Comparison of ENCODE assay signal across 17 cellular contexts in genomic region chr1:226954777-226955176, GRCh38. TPM values are rescaled to one million over a fixed set of nuclear protein-coding genes. Genes with fewer than 3 reads are reported as not detected.
DNase-seq lines count a peak whose midpoint lies in the region; ATAC-seq, FAIRE-seq and TF ChIP-seq lines count a peak whose summit lies in the region.
"Had no signal": no experiment of that assay in that cellular context is flagged by ENCODE, and none has a peak within 500 bp of the region (broad histone marks: within the 10 kb centered on the region; RNA-seq: fewer than 3 reads in every experiment).

No MANE protein-coding gene starts in this region.

- H3K27ac ChIP-seq in breast epithelium: no peak overlapping the region
- H3K27ac ChIP-seq in H1 (ENCODE audit: low read depth, low read length): no peak overlapping the region
- no peak overlapping the region for H3K27ac ChIP-seq in neuronal stem cell (replicated peaks; ENCODE audit: low read length)
- H3K27ac ChIP-seq in ovary: peak overlapping the region in 1 of 2 donors; percentile 2

- H3K4me2 ChIP-seq in H1 (ENCODE audit: insufficient read depth in 1 of 2, low read depth in 2 of 2, low read length in 2 of 2) (no peak overlapping the region), neuronal stem cell (ENCODE audit: insufficient read depth, low read length, poor library complexity, severe bottlenecking) (no peak overlapping the region)

- H2AFZ ChIP-seq in H1 (ENCODE audit: low read length): no peak overlapping the region
- H2AFZ ChIP-seq in neuronal stem cell (ENCODE audit: low read length): no peak overlapping the region

- H3K4me1 ChIP-seq in breast epithelium (no peaks in the 10 kb centered on the region), H1 (replicated peaks in 1 of 4; ENCODE audit: control insufficient read depth in 3 of 4, insufficient read depth in 4 of 4, low read length in 3 of 4) (peaks cover 0 to 4% (median 0%) of the 10 kb centered on the region in 4 experiments; a peak in 3 of 7 replicates), neuronal stem cell (ENCODE audit: control insufficient read depth in 2 of 2, insufficient read depth in 1 of 2, low read depth in 1 of 2, low read length in 2 of 2) (peaks cover 1 to 3% of the 10 kb centered on the region in 2 donors), ovary (ENCODE audit: insufficient read depth) (peaks cover 16% of the 10 kb centered on the region)

- POLR2A ChIA-PET in MCF 10A (lab: Yijun Ruan, JAX): no interaction called here
- POLR2A ChIA-PET in H1 (lab: Charles Lee; ENCODE audit: partially characterized antibody): no interaction called here
- POLR2A ChIA-PET in activated CD4-positive, alpha-beta memory T cell treated with anti-CD3 and anti-CD28 coated beads for 36 hours (lab: Charles Lee): no interaction called here

- TF ChIP-seq POLR2A in breast epithelium (IDR thresholded peaks at IDR 0.05) (no peak), H1 (IDR thresholded peaks at IDR 0.05; ENCODE audit: control extremely low read depth in 1 of 2, low read depth in 2 of 2, low read length in 2 of 2) (no peak), ovary (IDR thresholded peaks at IDR 0.05) (no peak)

- TF ChIP-seq EP300 in H1 (IDR thresholded peaks at IDR 0.05; ENCODE audit: borderline replicate concordance in 1 of 2, low read depth in 2 of 2, low read length in 2 of 2) (no peak), ovary (IDR thresholded peaks at IDR 0.05) (no peak)

- H3K4me1 Mint-ChIP-seq in MCF 10A (ENCODE audit: insufficient read depth, unreplicated experiment): peaks cover 4% of the 10 kb centered on the region
- peaks cover 11% of the 10 kb centered on the region for H3K4me1 Mint-ChIP-seq in activated CD4-positive, alpha-beta memory T cell treated with anti-CD3 and anti-CD28 coated beads for 36 hours (ENCODE audit: low read depth)

- no peak overlapping the region for H3K56ac ChIP-seq in H1 (replicated peaks; ENCODE audit: insufficient read length, low read depth, low read length)

- H3K36me3 Mint-ChIP-seq in MCF 10A (ENCODE audit: insufficient read depth, unreplicated experiment): peaks cover 12% of the 10 kb centered on the region
- no peaks in the 10 kb centered on the region for H3K36me3 Mint-ChIP-seq in activated CD4-positive, alpha-beta memory T cell treated with anti-CD3 and anti-CD28 coated beads for 36 hours

- H3K9me3 ChIP-seq in breast epithelium (no peaks in the 10 kb centered on the region), H1 (ENCODE audit: insufficient read depth in 2 of 2, low read depth in 1 of 2, low read length in 1 of 2) (peaks cover 1 to 3% of the 10 kb centered on the region in 2 experiments; a peak in 2 of 4 replicates), neuronal stem cell (replicated peaks in 1 of 2; ENCODE audit: control insufficient read depth in 2 of 2, insufficient read depth in 1 of 2, low read depth in 1 of 2, low read length in 2 of 2) (peaks cover 0 to 3% of the 10 kb centered on the region in 2 donors), ovary (no peaks in the 10 kb centered on the region)

- H3K23ac ChIP-seq in H1 (ENCODE audit: insufficient read length): no peak overlapping the region
- H3K23ac ChIP-seq in neuronal stem cell (ENCODE audit: low read depth, low read length, poor library complexity): no peak overlapping the region

- H2AK5ac ChIP-seq in H1 (ENCODE audit: low read depth, low read length): 0 out of 2 replicates have a peak overlapping the region, but pooled peaks have one; percentile 70
- H2AK5ac ChIP-seq in neuronal stem cell (ENCODE audit: low read depth, low read length): peak overlapping the region; percentile 73

- DNase-seq in MCF 10A (ENCODE audit: unreplicated experiment) (no peak), breast epithelium (ENCODE audit: low spot score in 2 of 2) (no peak), H1 (ENCODE audit: low read depth in 1 of 2, low spot score in 2 of 2) (no peak), neuronal stem cell (ENCODE audit: low spot score) (no peak), ovary (no peak)
- no peak for DNase-seq in activated CD4-positive, alpha-beta memory T cell treated with anti-CD3 and anti-CD28 coated beads for 36 hours
- DNase-seq: C1 segment of cervical spinal cord; DMS79; GOT3; KBM-7; NCI-H1105 treated with DMSO at 0.1 percent for 48 hours; NCI-H1694; NK-92 treated with Interleukin-12 subunit alpha and Interleukin-12 subunit beta, amount 100 ng/mL, for 24 hours; SHP77 had no signal

- H3K4ac ChIP-seq in H1 (replicated peaks; ENCODE audit: insufficient read length, low read depth, low read length): no peak overlapping the region
- H3K4ac ChIP-seq in neuronal stem cell (ENCODE audit: low read length): no peak overlapping the region

- no peaks in the 10 kb centered on the region for H3K36me3 ChIP-seq in breast epithelium
- no peaks in the 10 kb centered on the region for H3K36me3 ChIP-seq in H1 (ENCODE audit: control insufficient read depth in 2 of 4, insufficient read depth in 4 of 4, low read length in 3 of 4)
- no peaks in the 10 kb centered on the region for H3K36me3 ChIP-seq in neuronal stem cell (replicated peaks in 1 of 2; ENCODE audit: control insufficient read depth in 2 of 2, insufficient read depth in 2 of 2, low read length in 2 of 2)
- H3K36me3 ChIP-seq in ovary: no peaks in the 10 kb centered on the region

- H3K79me2 ChIP-seq in H1 (ENCODE audit: control insufficient read depth in 1 of 2, insufficient read depth in 2 of 2, low read length in 2 of 2): peaks cover 5 to 34% of the 10 kb centered on the region in 2 experiments

- no peaks in the 10 kb centered on the region for H3K27me3 ChIP-seq in breast epithelium
- no peaks in the 10 kb centered on the region for H3K27me3 ChIP-seq in H1 (replicated peaks in 1 of 4; ENCODE audit: control insufficient read depth in 3 of 4, extremely low read depth in 1 of 4, insufficient read depth in 3 of 4, low read length in 3 of 4)
- no peaks in the 10 kb centered on the region for H3K27me3 ChIP-seq in neuronal stem cell (ENCODE audit: control insufficient read depth in 3 of 3, insufficient read depth in 3 of 3, low read depth in 1 of 3, low read length in 3 of 3)
- no peaks in the 10 kb centered on the region for H3K27me3 ChIP-seq in ovary

- no peak for TF ChIP-seq RAD21 in H1 (IDR thresholded peaks at IDR 0.05 in 1 of 2, conservative IDR thresholded peaks at IDR 0.05 in 1 of 2; ENCODE audit: low read depth in 2 of 2, low read length in 2 of 2)

- H3K9me3 Mint-ChIP-seq in MCF 10A (ENCODE audit: unreplicated experiment): peaks cover 14% of the 10 kb centered on the region
- no peaks in the 10 kb centered on the region for H3K9me3 Mint-ChIP-seq in activated CD4-positive, alpha-beta memory T cell treated with anti-CD3 and anti-CD28 coated beads for 36 hours

- BruUV-seq in MCF 10A (replicated peaks; lab: Mats Ljungman, UMichigan): no TSS peak

- H2BK120ac ChIP-seq in H1 (replicated peaks; ENCODE audit: low read depth, low read length) (no peak overlapping the region), neuronal stem cell (ENCODE audit: low read depth, low read length) (no peak overlapping the region)

- CTCF ChIA-PET in MCF 10A (lab: Yijun Ruan, JAX) (no interaction called here), H1 (lab: Charles Lee; ENCODE audit: partially characterized antibody) (interaction anchor here (0.6 kb wide), 1 partner anchor 219 kb away, joined by 3 read pairs; no protein-coding TSS in a partner anchor)
- CTCF ChIA-PET in activated CD4-positive, alpha-beta memory T cell treated with anti-CD3 and anti-CD28 coated beads for 36 hours (lab: Charles Lee): no interaction called here

- H3K18ac ChIP-seq in H1 (ENCODE audit: extremely low read depth, low read length) (no peak overlapping the region; the same call in 1 of the 2 replicates), neuronal stem cell (ENCODE audit: low read length) (no peak overlapping the region)

- H3K23me2 ChIP-seq in H1 (ENCODE audit: low read depth, low read length): no peaks in the 10 kb centered on the region; the same call in 1 of the 2 replicates

- H3K79me1 ChIP-seq in H1 (ENCODE audit: low read depth, low read length) (peaks cover 7% of the 10 kb centered on the region; the same call in 1 of the 2 replicates), neuronal stem cell (ENCODE audit: low read depth, low read length) (peaks cover 5% of the 10 kb centered on the region)

- no peak overlapping the region for H2BK20ac ChIP-seq in H1 (ENCODE audit: low read length)

- FAIRE-seq in H1 (lab: Jason Lieb, UNC): no peak
- FAIRE-seq: GM12892, GM18507 had no signal

- H3K4me3 ChIP-seq in breast epithelium (no peak overlapping the region), H1 (ENCODE audit: extremely low read depth in 1 of 4, insufficient read depth in 2 of 4, low read depth in 3 of 4, low read length in 4 of 4) (no peak overlapping the region), neuronal stem cell (ENCODE audit: low read length in 2 of 2) (no peak overlapping the region), ovary (no peak overlapping the region)

- H4K8ac ChIP-seq in H1 (ENCODE audit: extremely low read depth, insufficient read depth, low read length): no peak overlapping the region
- H4K8ac ChIP-seq in neuronal stem cell (ENCODE audit: low read depth, low read length): no peak overlapping the region

- 83% methylated on average over 4 of the region's 4 CpGs; no CpG with 5 or more reads in 1 of the 2 experiments for WGBS in H1 (ENCODE audit: extremely low coverage in 1 of 2, insufficient coverage in 1 of 2, insufficient read length in 1 of 2, insufficient replicate concordance in 2 of 2, low coverage in 1 of 2, low lambda C conversion rate in 2 of 2, missing lambda C conversion rate in 1 of 2), 2 experiments
- WGBS in neuronal stem cell (ENCODE audit: extremely low coverage in 2 of 2, insufficient read length in 2 of 2, insufficient replicate concordance in 1 of 2), 2 donors: no CpG with 5 or more reads among the region's 4 CpGs
- 91 to 97% (median 94%) methylated on average over 4 of the region's 4 CpGs for WGBS in ovary, 3 donors

- intact Hi-C loops in MCF 10A (cut with micrococcal nuclease): no loop called here
- intact Hi-C loops in breast epithelium (cut with DNase I; ENCODE audit: low total_unique reads): loop anchor here (5.0 kb wide), 1 partner anchor 358 kb away; no protein-coding TSS in a partner anchor
- intact Hi-C loops in ovary (cut with DNase I): no loop called here
- intact Hi-C loops in activated CD4-positive, alpha-beta memory T cell treated with anti-CD3 and anti-CD28 coated beads for 36 hours (cut with micrococcal nuclease): no loop called here

- no peak overlapping the region for H3K14ac ChIP-seq in H1 (ENCODE audit: insufficient read length)
- H3K14ac ChIP-seq in neuronal stem cell (ENCODE audit: low read length): no peak overlapping the region

- H4K5ac ChIP-seq in H1 (ENCODE audit: insufficient read length, low read depth, low read length): no peak overlapping the region

- TF ChIP-seq CTCF in MCF 10A (IDR thresholded peaks at IDR 0.05; ENCODE audit: unreplicated experiment) (no peak), breast epithelium (IDR thresholded peaks at IDR 0.05) (no peak), H1 (IDR thresholded peaks at IDR 0.05; ENCODE audit: control extremely low read depth in 1 of 3, insufficient read depth in 1 of 3, low read depth in 1 of 3, low read length in 3 of 3) (no peak), ovary (IDR thresholded peaks at IDR 0.05) (no peak)

- ATAC-seq in HG02678 (IDR thresholded peaks at IDR 0.05; ENCODE audit: unreplicated experiment): no peak

- H3K9ac ChIP-seq in H1 (replicated peaks in 1 of 4; ENCODE audit: extremely low read depth in 1 of 4, low read depth in 3 of 4, low read length in 3 of 4): no peak overlapping the region
- no peak overlapping the region for H3K9ac ChIP-seq in neuronal stem cell (ENCODE audit: low read depth, low read length, poor library complexity)

- H3K27me3 Mint-ChIP-seq in MCF 10A (ENCODE audit: insufficient read depth, unreplicated experiment): no peaks in the 10 kb centered on the region
- no peaks in the 10 kb centered on the region for H3K27me3 Mint-ChIP-seq in activated CD4-positive, alpha-beta memory T cell treated with anti-CD3 and anti-CD28 coated beads for 36 hours

- H4K20me1 ChIP-seq in H1 (replicated peaks in 1 of 2; ENCODE audit: control insufficient read depth in 1 of 2, insufficient read depth in 2 of 2, low read length in 2 of 2): peaks cover 0 to 2% of the 10 kb centered on the region in 2 experiments

- peak overlapping the region; percentile 27 for H3K27ac Mint-ChIP-seq in MCF 10A (ENCODE audit: low read depth, unreplicated experiment)
- no peak overlapping the region for H3K27ac Mint-ChIP-seq in activated CD4-positive, alpha-beta memory T cell treated with anti-CD3 and anti-CD28 coated beads for 36 hours

- H2BK5ac ChIP-seq in H1 (ENCODE audit: low read depth, low read length) (peak overlapping the region; percentile 44; the same call in 1 of the 2 replicates), neuronal stem cell (ENCODE audit: low read length) (no peak overlapping the region)

- H2BK12ac ChIP-seq in H1 (ENCODE audit: low read depth, low read length) (no peak overlapping the region), neuronal stem cell (ENCODE audit: low read length) (no peak overlapping the region)

- no peak overlapping the region for H3K4me3 Mint-ChIP-seq in MCF 10A (ENCODE audit: unreplicated experiment)
- no peak overlapping the region for H3K4me3 Mint-ChIP-seq in activated CD4-positive, alpha-beta memory T cell treated with anti-CD3 and anti-CD28 coated beads for 36 hours

- H4K91ac ChIP-seq in H1 (replicated peaks; ENCODE audit: insufficient read length, low read length) (peak overlapping the region; percentile 6), neuronal stem cell (ENCODE audit: low read depth, low read length, poor library complexity) (no peak overlapping the region)

- H2BK15ac ChIP-seq in H1 (ENCODE audit: low read length): no peak overlapping the region
- no peak overlapping the region for H2BK15ac ChIP-seq in neuronal stem cell (ENCODE audit: low read length)

RNA-seq across cellular contexts. Expression of gene COQ8A, which starts 14.7 kb away (rescaled TPM):
- total RNA-seq in MCF 10A (2022) (22.1 and 26.4 TPM in 2 replicates), breast epithelium (100 to 1,000 TPM in 1 of 3 donors, 10 to 100 TPM in 2; 51.8 to 307 (median 60.6) TPM), ovary (100 to 1,000 TPM in 1 of 7 donors, 10 to 100 TPM in 6; 37.4 to 101 (median 71.2) TPM)
- 38.9 and 39.0 TPM in 2 replicates for total RNA-seq in H1 (2021; fragmentation: NEBNext Ultra II Directional; extraction: Animal tissue kit (Norgen Biotek cat#: 25700))
- polyA plus RNA-seq in H1 (2011; rRNA removed) (28.5 and 40.2 TPM in 2 replicates), ovary (10 to 100 TPM; 37.5 to 59.9 TPM)
- 38.6 TPM for polyA plus RNA-seq in H1 (2011; cell fraction: cytosol; rRNA removed)
- 61.2 TPM for polyA plus RNA-seq in H1 (2011; cell fraction: nucleus; rRNA removed)
- 27.1 to 32.5 TPM (median 31.3 TPM) in 4 replicates for polyA plus RNA-seq in H1 (2012, experiment 1 of 2)
- polyA plus RNA-seq in H1 (2012, experiment 2 of 2): 35.2 TPM
- polyA plus RNA-seq in H1 (2013, experiment 1 of 2): 17.0 TPM
- 17.1 TPM for polyA plus RNA-seq in H1 (2013, experiment 2 of 2)
- 19.0 and 25.9 TPM in 2 replicates for polyA minus RNA-seq in H1 (2011; rRNA and poly(A)+ RNA removed)
- polyA minus RNA-seq in H1 (2011; cell fraction: cytosol; rRNA and poly(A)+ RNA removed): 16.7 TPM
- 16.0 TPM for polyA minus RNA-seq in H1 (2011; cell fraction: nucleus; rRNA and poly(A)+ RNA removed)
- polyA plus RNA-seq in neuronal stem cell (2013, experiment 1 of 2): 9.2 TPM
- polyA plus RNA-seq in neuronal stem cell (2013, experiment 2 of 2): 8.8 TPM
- 10 to 100 TPM; 19.8 to 22.2 TPM for total RNA-seq in activated CD4-positive, alpha-beta memory T cell treated with anti-CD3 and anti-CD28 coated beads for 36 hours
